Comparison of ENCODE assay signal across 22 cellular contexts in the genomic region with DNA sequence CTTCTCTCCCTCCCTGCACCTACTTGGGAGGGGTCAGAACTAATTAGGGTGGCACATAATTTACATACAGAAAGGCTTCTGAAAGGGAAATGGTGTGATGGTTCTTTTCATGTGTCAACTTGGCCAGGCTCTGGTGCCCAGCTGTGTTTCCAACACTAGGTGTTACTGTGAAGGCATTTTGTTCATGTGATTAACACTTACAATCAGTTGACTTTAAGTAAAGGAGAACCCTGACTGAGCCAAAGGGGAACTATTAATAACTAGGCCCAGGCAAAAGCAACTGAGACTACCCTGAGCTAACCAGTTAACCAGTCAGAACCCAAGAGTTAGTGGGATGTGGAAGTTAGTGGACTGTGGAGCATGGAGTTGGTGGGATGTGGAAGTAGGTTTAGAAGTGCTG.
"Had no signal": no experiment of that assay in that cellular context is flagged by ENCODE, and none has a peak within 500 bp of the region (broad histone marks: within the 10 kb centered on the region; RNA-seq: fewer than 3 reads in every experiment).

No MANE protein-coding gene starts in this region.

- H3K27ac ChIP-seq: colonic mucosa, foreskin keratinocyte, parathyroid adenoma, prostate gland, sigmoid colon, skin epidermis, testis, tibial nerve, upper lobe of right lung, vagina had no signal

- H3K9ac ChIP-seq: parathyroid adenoma had no signal

- H3K4me3 ChIP-seq: colonic mucosa, prostate gland, sigmoid colon, skin epidermis, testis, tibial nerve, upper lobe of right lung, vagina had no signal

- H3K9me3 ChIP-seq: colonic mucosa, prostate gland, sigmoid colon, testis, tibial nerve, upper lobe of right lung, vagina had no signal

- H3K4me1 ChIP-seq: colonic mucosa, foreskin keratinocyte, parathyroid adenoma, prostate gland, upper lobe of right lung had no signal

- H2AFZ ChIP-seq: parathyroid adenoma had no signal

- H3K27me3 ChIP-seq: colonic mucosa, foreskin keratinocyte, sigmoid colon, testis, tibial nerve, upper lobe of right lung, vagina had no signal

- FAIRE-seq: islet of Langerhans had no signal

- H3K36me3 ChIP-seq: colonic mucosa, prostate gland, sigmoid colon, tibial nerve, upper lobe of right lung, vagina had no signal

- DNase-seq: colonic mucosa; dermis blood vessel endothelial cell; erythroblast; foreskin keratinocyte; head of caudate nucleus; hypothalamus; naive thymus-derived CD4-positive, alpha-beta T cell; nephron progenitor cell; retina; sigmoid colon; stimulated activated CD4-positive, alpha-beta T cell treated with anti-CD3 and anti-CD28 coated beads, Interleukin-2, amount 100 ng/mL, for 24 hours; stimulated activated CD4-positive, alpha-beta T cell treated with anti-CD3 and anti-CD28 coated beads, Interleukin-4, amount 100 ng/mL, for 4 hours; stimulated activated naive B cell treated with anti-CD40 and anti-IgM and Interleukin-4, amounts not matched to agents 10 μg/mL and 1 μg/mL and 100 μg/mL, for 72 hours; stimulated activated naive CD8-positive, alpha-beta T cell treated with anti-CD3 and anti-CD28 coated beads, Interleukin-15, amount 100 ng/mL, for 72 hours; testis; upper lobe of right lung had no signal

- ATAC-seq: foreskin keratinocyte; naive thymus-derived CD4-positive, alpha-beta T cell; stimulated activated naive B cell treated with anti-CD40 and anti-IgM and Interleukin-4, amounts not matched to agents 10 μg/mL and 1 μg/mL and 100 μg/mL, for 72 hours; stimulated activated naive CD8-positive, alpha-beta T cell treated with anti-CD3 and anti-CD28 coated beads, Interleukin-15, amount 100 ng/mL, for 72 hours; upper lobe of right lung had no signal

- H3K79me2 ChIP-seq: parathyroid adenoma had no signal
